ENCODE assay signal across 1 cellular context in the genomic region with DNA sequence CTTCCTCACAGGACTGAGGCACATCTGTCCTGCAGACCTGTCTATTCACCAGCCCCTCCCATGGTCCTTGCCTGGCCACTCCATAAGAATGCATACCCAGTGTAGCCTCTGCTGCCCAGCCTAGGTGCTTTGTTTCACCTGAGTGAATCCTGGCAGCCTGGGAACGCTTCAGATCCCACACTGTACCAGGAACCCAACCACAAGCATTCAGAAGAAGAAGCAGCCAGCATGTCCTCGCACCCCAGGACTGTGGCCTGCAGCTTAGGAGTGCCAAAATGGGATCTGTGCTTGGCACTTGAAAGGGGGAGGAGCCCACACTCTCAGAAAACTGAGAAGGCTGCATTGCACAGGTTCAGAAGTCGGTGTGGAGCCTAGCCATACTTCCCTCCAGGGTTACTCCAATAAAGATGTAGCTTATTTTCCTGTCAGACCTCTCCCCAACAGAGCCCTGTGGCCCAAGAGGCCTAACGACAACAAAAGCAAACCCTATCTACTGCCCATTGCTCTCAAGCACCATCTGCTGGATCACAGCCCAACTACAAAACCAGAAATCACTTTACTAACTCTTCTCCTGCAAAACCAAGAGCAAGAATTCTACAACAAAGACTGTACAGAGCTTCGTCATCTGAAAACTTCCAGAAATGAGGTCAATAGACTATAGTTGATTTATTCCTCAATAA.
TF ChIP-seq lines count a peak whose summit lies in the region.

No MANE protein-coding gene starts in this region.

TF ChIP-seq in WTC11, 78 proteins besides CTCF, POLR2A, EP300 and RAD21 (continued from another document):
- no peak for TF ChIP-seq CBFB (CRISPR knock-in tag; IDR thresholded peaks at IDR 0.05; ENCODE audit: low read depth)
- no peak for TF ChIP-seq SP1 (CRISPR knock-in tag; conservative IDR thresholded peaks at IDR 0.05)
- no peak for TF ChIP-seq SOX15 (CRISPR knock-in tag; IDR thresholded peaks at IDR 0.05)
- no peak for TF ChIP-seq JAZF1 (CRISPR knock-in tag; IDR thresholded peaks at IDR 0.05)
